Comparison of ENCODE assay signal across 15 cellular contexts in genomic region chr21:35328856-35329455, GRCh38.
"Had no signal": no experiment of that assay in that cellular context is flagged by ENCODE, and none has a peak within 500 bp of the region (broad histone marks: within the 10 kb centered on the region; RNA-seq: fewer than 3 reads in every experiment).

No MANE protein-coding gene starts in this region.

- DNase-seq: activated CD4-positive, CD25-positive, alpha-beta regulatory T cell treated with anti-CD3 and anti-CD28 coated beads, Interleukin-2, amount 50 U/mL, for 72 hours; activated naive CD4-positive, alpha-beta T cell treated with anti-CD3 and anti-CD28 coated beads, Interleukin-2, amount 10 ng/mL, durations not matched to agents 7 days and 5 days; cerebellar nuclear complex; effector CD8-positive, alpha-beta T cell; foreskin fibroblast; hippocampal formation; left ventricle myocardium inferior; natural killer cell; retina; stimulated activated naive B cell treated with anti-CD40 and anti-IgM and Interleukin-4, amounts not matched to agents 10 μg/mL and 1 μg/mL and 100 μg/mL, for 72 hours; tibial artery had no signal

- H3K27ac ChIP-seq: breast epithelium, left ventricle myocardium inferior, vagina had no signal

- FAIRE-seq: endothelial cell of umbilical vein, keratinocyte had no signal

- ATAC-seq: natural killer cell; stimulated activated naive B cell treated with anti-CD40 and anti-IgM and Interleukin-4, amounts not matched to agents 10 μg/mL and 1 μg/mL and 100 μg/mL, for 72 hours had no signal
